22 cellular contexts compared by ENCODE assay signal in genomic region chr3:33389908-33390307, GRCh38.
"Had no signal": no experiment of that assay in that cellular context is flagged by ENCODE, and none has a peak within 500 bp of the region (broad histone marks: within the 10 kb centered on the region; RNA-seq: fewer than 3 reads in every experiment).

No MANE protein-coding gene starts in this region.

- H3K27me3 Mint-ChIP-seq: activated CD4-positive, alpha-beta memory T cell treated with anti-CD3 and anti-CD28 coated beads for 36 hours; memory B cell; progenitor cell of endocrine pancreas; type B pancreatic cell had no signal

- H3K4me3 ChIP-seq: ascending aorta, colonic mucosa, esophagus squamous epithelium, left lung, right atrium auricular region, SJSA1, skin epidermis, suprapubic skin had no signal

- H3K4me1 Mint-ChIP-seq: memory B cell, nephron had no signal

- H3K9me3 Mint-ChIP-seq: activated CD4-positive, alpha-beta memory T cell treated with anti-CD3 and anti-CD28 coated beads for 36 hours; activated T-cell treated with anti-CD3 and anti-CD28 coated beads, Interleukin-2, amount 50 U/mL, for 72 hours; memory B cell; nephron; type B pancreatic cell had no signal

- H3K4me3 Mint-ChIP-seq: activated CD4-positive, alpha-beta memory T cell treated with anti-CD3 and anti-CD28 coated beads for 36 hours; activated T-cell treated with anti-CD3 and anti-CD28 coated beads, Interleukin-2, amount 50 U/mL, for 72 hours; memory B cell; nephron; type B pancreatic cell had no signal

- ATAC-seq: activated T-cell treated with anti-CD3 and anti-CD28 coated beads, Interleukin-2, amount 50 U/mL, for 72 hours; left lung had no signal

- H3K27ac Mint-ChIP-seq: activated T-cell treated with anti-CD3 and anti-CD28 coated beads, Interleukin-2, amount 50 U/mL, for 72 hours; memory B cell; progenitor cell of endocrine pancreas; type B pancreatic cell had no signal

- DNase-seq: activated CD4-positive, alpha-beta memory T cell treated with anti-CD3 and anti-CD28 coated beads for 36 hours; activated CD4-positive, alpha-beta T cell treated with anti-CD3 and anti-CD28 coated beads for 1 hour; activated gamma-delta T cell treated with Interleukin-2 at 50 U/mL for 16 hours; activated T-cell treated with anti-CD3 and anti-CD28 coated beads, Interleukin-2, amount 50 U/mL, for 72 hours; colonic mucosa; esophagus squamous epithelium; hippocampal formation; kidney; left lung; stimulated activated CD4-positive, alpha-beta T cell treated with anti-CD3 and anti-CD28 coated beads, Interleukin-15, amount 100 ng/mL, for 24 hours; stimulated activated CD4-positive, alpha-beta T cell treated with anti-CD3 and anti-CD28 coated beads, Interleukin-4, amount 100 ng/mL, for 1 hour; stimulated activated naive CD4-positive, alpha-beta T cell treated with Interleukin-2 at 50 U/mL for 16 hours; T-helper 9 cell had no signal
